In genomic region chr19:7153008-7153407, GRCh38 we compare ENCODE assay signal across 21 cellular contexts.
DNase-seq lines count a peak whose midpoint lies in the region; ATAC-seq, FAIRE-seq and TF ChIP-seq lines count a peak whose summit lies in the region.
"Had no signal": no experiment of that assay in that cellular context is flagged by ENCODE, and none has a peak within 500 bp of the region (broad histone marks: within the 10 kb centered on the region; RNA-seq: fewer than 3 reads in every experiment).

No MANE protein-coding gene starts in this region.

- no peak for DNase-seq in HTR-8/SVneo (ENCODE audit: insufficient read length, low spot score)
- DNase-seq in central memory CD8-positive, alpha-beta T cell (ENCODE audit: low spot score in 2 of 2), result no peak
- no peak for DNase-seq in epidermal melanocyte (ENCODE audit: insufficient read length, low spot score)
- DNase-seq in NCI-H2029 (lab: John Stamatoyannopoulos, UW), result no peak
- DNase-seq in NCI-H524 treated with DMSO at 0.1 percent for 48 hours (lab: John Stamatoyannopoulos, UW), result no peak
- DNase-seq: amniotic stem cell; effector CD8-positive, alpha-beta T cell; naive thymus-derived CD8-positive, alpha-beta T cell; NCI-H1092 treated with DMSO at 0.1 percent for 48 hours; NCI-H526 treated with DMSO at 0.1 percent for 48 hours; SHP77 treated with DMSO at 0.1 percent for 48 hours; stimulated activated naive B cell treated with anti-CD40 and anti-IgM and Interleukin-4, amounts not matched to agents 10 μg/mL and 1 μg/mL and 100 μg/mL, for 72 hours; T-helper 17 cell had no signal

- H4K20me1 ChIP-seq in BLaER1, result no peaks in the 10 kb centered on the region

- no peaks in the 10 kb centered on the region for H3K27me3 Mint-ChIP-seq in central memory CD8-positive, alpha-beta T cell
- H3K27me3 Mint-ChIP-seq in nephron (ENCODE audit: low read depth), result no peaks in the 10 kb centered on the region
- H3K27me3 Mint-ChIP-seq: naive thymus-derived CD8-positive, alpha-beta T cell; stimulated activated naive B cell treated with anti-CD40 and anti-IgM and Interleukin-4, amounts not matched to agents 10 μg/mL and 1 μg/mL and 100 μg/mL, for 72 hours; T-helper 17 cell had no signal

- no peaks in the 10 kb centered on the region for H3K4me1 Mint-ChIP-seq in central memory CD8-positive, alpha-beta T cell
- no peaks in the 10 kb centered on the region for H3K4me1 Mint-ChIP-seq in nephron
- H3K4me1 Mint-ChIP-seq: WTC11 had no signal

- no peak for ATAC-seq in central memory CD8-positive, alpha-beta T cell (replicated peaks; ENCODE audit: extremely low read depth, poor library complexity, severe bottlenecking)
- no peak for ATAC-seq in HG03280 (IDR thresholded peaks at IDR 0.05; ENCODE audit: unreplicated experiment)
- ATAC-seq: naive thymus-derived CD8-positive, alpha-beta T cell; stimulated activated naive B cell treated with anti-CD40 and anti-IgM and Interleukin-4, amounts not matched to agents 10 μg/mL and 1 μg/mL and 100 μg/mL, for 72 hours; T-helper 17 cell; WTC11 had no signal

- peak overlapping the region; percentile 20; the same call in 1 of the 2 replicates for H3K27ac ChIP-seq in BLaER1
- H3K27ac ChIP-seq: prostate gland, tibial nerve had no signal

- FAIRE-seq in HTR-8/SVneo (lab: Jason Lieb, UNC), result peak; percentile 100

- peaks cover 94% of the 10 kb centered on the region for H3K36me3 ChIP-seq in BLaER1
- H3K36me3 ChIP-seq: HAP-1, prostate gland had no signal

- H3K4me1 ChIP-seq in BLaER1, result peaks cover 75% of the 10 kb centered on the region
- H3K4me1 ChIP-seq: HAP-1, prostate gland, tibial nerve had no signal

- peak overlapping the region; percentile 8 for H3K4me3 Mint-ChIP-seq in central memory CD8-positive, alpha-beta T cell
- H3K4me3 Mint-ChIP-seq in nephron, result peak overlapping the region in 1 of 3 experiments; percentile 10
- H3K4me3 Mint-ChIP-seq: naive thymus-derived CD8-positive, alpha-beta T cell; T-helper 17 cell; WTC11 had no signal

- H3K9ac ChIP-seq in BLaER1, result no peak overlapping the region

- no peaks in the 10 kb centered on the region for H3K9me3 ChIP-seq in BLaER1
- H3K9me3 ChIP-seq: HAP-1, prostate gland, tibial nerve had no signal

- no peak overlapping the region for H3K4me3 ChIP-seq in BLaER1
- H3K4me3 ChIP-seq: HAP-1, lung, prostate gland, tibial nerve had no signal

- peak overlapping the region; percentile 22 for H3K27ac Mint-ChIP-seq in central memory CD8-positive, alpha-beta T cell (ENCODE audit: low read depth)
- peak overlapping the region in 2 of 3 experiments; percentile 13 to 16 for H3K27ac Mint-ChIP-seq in nephron
- H3K27ac Mint-ChIP-seq: stimulated activated naive B cell treated with anti-CD40 and anti-IgM and Interleukin-4, amounts not matched to agents 10 μg/mL and 1 μg/mL and 100 μg/mL, for 72 hours; T-helper 17 cell; WTC11 had no signal

- H3K27me3 ChIP-seq in BLaER1, result no peaks in the 10 kb centered on the region
- H3K27me3 ChIP-seq: tibial nerve had no signal

- peaks cover 5% of the 10 kb centered on the region for H3K36me3 Mint-ChIP-seq in central memory CD8-positive, alpha-beta T cell (ENCODE audit: insufficient read depth)
- H3K36me3 Mint-ChIP-seq in nephron (ENCODE audit: low read depth), result peaks cover 29% of the 10 kb centered on the region
- H3K36me3 Mint-ChIP-seq: naive thymus-derived CD8-positive, alpha-beta T cell had no signal

- H3K9me3 Mint-ChIP-seq in central memory CD8-positive, alpha-beta T cell, result peaks cover 6% of the 10 kb centered on the region
- no peaks in the 10 kb centered on the region for H3K9me3 Mint-ChIP-seq in nephron
- H3K9me3 Mint-ChIP-seq: naive thymus-derived CD8-positive, alpha-beta T cell; stimulated activated naive B cell treated with anti-CD40 and anti-IgM and Interleukin-4, amounts not matched to agents 10 μg/mL and 1 μg/mL and 100 μg/mL, for 72 hours; WTC11 had no signal

- TF ChIP-seq CTCF in nephron (IDR thresholded peaks at IDR 0.05; ENCODE audit: unreplicated experiment in 3 of 3), result no peak

- H3K4me2 ChIP-seq in BLaER1, result no peak overlapping the region
